In the genomic region with DNA sequence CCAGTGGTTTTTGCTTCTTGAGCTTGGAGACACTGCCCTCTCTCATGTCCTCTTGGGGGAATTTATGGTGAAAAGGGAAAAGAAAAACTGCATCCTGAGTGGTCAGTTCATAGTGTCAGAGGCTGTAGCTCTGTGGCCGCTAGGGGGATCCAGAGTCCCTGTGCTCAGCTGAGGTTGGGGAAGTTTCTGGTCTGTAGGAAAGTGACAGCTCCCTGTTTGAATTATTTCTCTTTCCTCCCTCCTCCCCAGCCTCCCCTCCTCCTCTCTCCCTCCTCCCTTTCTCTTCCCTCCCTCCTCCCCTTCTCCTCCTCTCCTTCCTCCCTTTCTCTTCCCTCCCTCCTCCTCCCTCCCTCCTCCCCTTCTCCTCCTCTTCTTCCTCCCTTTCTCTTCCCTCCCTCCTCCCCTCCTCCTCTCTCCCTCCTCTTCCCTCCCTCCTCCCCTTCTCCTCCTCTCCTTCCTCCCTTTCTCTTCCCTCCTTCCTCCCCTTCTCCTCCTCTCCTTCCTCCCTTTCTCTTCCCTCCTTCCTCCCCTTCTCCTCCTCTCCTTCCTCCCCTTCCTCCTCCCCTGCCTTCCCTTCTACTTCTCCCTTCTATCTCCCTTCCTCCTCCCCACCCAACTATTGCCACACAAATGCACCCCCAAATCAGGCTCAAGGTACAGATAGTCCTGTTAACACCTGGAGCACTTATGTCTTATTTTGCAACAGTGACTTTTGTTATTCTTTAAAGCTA, we compare ENCODE assay signal across 8 cellular contexts.
DNase-seq lines count a peak whose midpoint lies in the region; ATAC-seq, FAIRE-seq and TF ChIP-seq lines count a peak whose summit lies in the region.

No MANE protein-coding gene starts in this region.

- no peaks in the 10 kb centered on the region for H3K9me3 Mint-ChIP-seq in CD8-positive, alpha-beta T cell
- H3K9me3 Mint-ChIP-seq in activated T-helper 2 cell treated with anti-CD3 and anti-CD28 coated beads, Interferon-gamma antibody, Interleukin-2, Interleukin-4, amounts not matched to agents 10 μg/mL and 5 μg/mL and 100 μg/mL, durations not matched to agents 14 hours and 24 hours and 36 hours: no peaks in the 10 kb centered on the region
- H3K9me3 Mint-ChIP-seq in CD8-positive, alpha-beta memory T cell: peaks cover 0 to 2% (median 0%) of the 10 kb centered on the region in 5 donors

- no peaks in the 10 kb centered on the region for H3K36me3 ChIP-seq in CD8-positive, alpha-beta T cell (ENCODE audit: insufficient read depth, low read length)
- no peaks in the 10 kb centered on the region for H3K36me3 ChIP-seq in prostate gland
- no peaks in the 10 kb centered on the region for H3K36me3 ChIP-seq in CD8-positive, alpha-beta memory T cell (ENCODE audit: insufficient read depth, low read length)

- POLR2A ChIA-PET in CD8-positive, alpha-beta T cell (lab: Charles Lee): no interaction called here
- POLR2A ChIA-PET in CD8-positive, alpha-beta memory T cell (lab: Charles Lee): no interaction called here

- peak; percentile 25 for TF ChIP-seq CTCF in CD8-positive, alpha-beta T cell (IDR thresholded peaks at IDR 0.05)
- peak; percentile 25 to 78 (median 64) for TF ChIP-seq CTCF in prostate gland (IDR thresholded peaks at IDR 0.05)

- peak; percentile 54 for FAIRE-seq in HTR-8/SVneo (lab: Jason Lieb, UNC)

- no peak overlapping the region for H3K4me3 ChIP-seq in CD8-positive, alpha-beta T cell (ENCODE audit: low read depth, low read length)
- no peak overlapping the region for H3K4me3 ChIP-seq in prostate gland
- H3K4me3 ChIP-seq in CD8-positive, alpha-beta memory T cell (ENCODE audit: low read length): no peak overlapping the region

- DNase-seq in CD8-positive, alpha-beta T cell: peak in 1 of 7 experiments; percentile 22
- DNase-seq in HTR-8/SVneo (ENCODE audit: insufficient read length, low spot score): peak; percentile 72
- peak; percentile 65 for DNase-seq in NOMO-1 treated with dmso at 0.1 percent for 144 hours (lab: John Stamatoyannopoulos, UW; ENCODE audit: unreplicated experiment)
- DNase-seq in activated T-helper 2 cell treated with anti-CD3 and anti-CD28 coated beads, Interferon-gamma antibody, Interleukin-2, Interleukin-4, amounts not matched to agents 10 μg/mL and 5 μg/mL and 100 μg/mL, durations not matched to agents 14 hours and 24 hours and 36 hours (ENCODE audit: low spot score): peak; percentile 21
- peak; percentile 71 for DNase-seq in Right ventricle myocardium superior
- DNase-seq in prostate gland (ENCODE audit: low spot score): peak; percentile 47
- no peak for DNase-seq in CD8-positive, alpha-beta memory T cell

- no peak for ATAC-seq in CD8-positive, alpha-beta T cell
- ATAC-seq in GM19395 (IDR thresholded peaks at IDR 0.05; ENCODE audit: unreplicated experiment) (peak; percentile 61), Right ventricle myocardium superior (ENCODE audit: poor library complexity) (peak; percentile 89)

- CTCF ChIA-PET in CD8-positive, alpha-beta T cell (lab: Charles Lee): interaction anchor here (0.6 to 1.6 kb wide), 3 partner anchors 17 to 661 kb away, joined by 3 to 4 read pairs (median 3); no protein-coding TSS in a partner anchor
- CTCF ChIA-PET in CD8-positive, alpha-beta memory T cell (lab: Charles Lee): interaction anchor here (0.7 to 1.1 kb wide), 2 partner anchors 10 to 788 kb away, joined by 3 to 4 read pairs; no protein-coding TSS in a partner anchor

- no peaks in the 10 kb centered on the region for H3K27me3 ChIP-seq in CD8-positive, alpha-beta T cell (ENCODE audit: insufficient read depth, low read length)
- no peaks in the 10 kb centered on the region for H3K27me3 ChIP-seq in prostate gland (replicated peaks; ENCODE audit: insufficient read depth)
- H3K27me3 ChIP-seq in CD8-positive, alpha-beta memory T cell (ENCODE audit: insufficient read depth, low read length, poor library complexity, severe bottlenecking): no peaks in the 10 kb centered on the region

- H3K27ac ChIP-seq in CD8-positive, alpha-beta T cell (ENCODE audit: low read depth, low read length): no peak overlapping the region
- no peak overlapping the region for H3K27ac ChIP-seq in prostate gland
- no peak overlapping the region for H3K27ac ChIP-seq in CD8-positive, alpha-beta memory T cell (ENCODE audit: low read depth, low read length)

- no peaks in the 10 kb centered on the region for H3K4me1 Mint-ChIP-seq in CD8-positive, alpha-beta T cell (ENCODE audit: low read depth)
- no peaks in the 10 kb centered on the region for H3K4me1 Mint-ChIP-seq in activated T-helper 2 cell treated with anti-CD3 and anti-CD28 coated beads, Interferon-gamma antibody, Interleukin-2, Interleukin-4, amounts not matched to agents 10 μg/mL and 5 μg/mL and 100 μg/mL, durations not matched to agents 14 hours and 24 hours and 36 hours (ENCODE audit: low read depth)
- no peaks in the 10 kb centered on the region for H3K4me1 Mint-ChIP-seq in CD8-positive, alpha-beta memory T cell

- H3K4me3 Mint-ChIP-seq in CD8-positive, alpha-beta T cell: no peak overlapping the region
- H3K4me3 Mint-ChIP-seq in activated T-helper 2 cell treated with anti-CD3 and anti-CD28 coated beads, Interferon-gamma antibody, Interleukin-2, Interleukin-4, amounts not matched to agents 10 μg/mL and 5 μg/mL and 100 μg/mL, durations not matched to agents 14 hours and 24 hours and 36 hours (ENCODE audit: low read depth): no peak overlapping the region
- no peak overlapping the region for H3K4me3 Mint-ChIP-seq in CD8-positive, alpha-beta memory T cell

- no peaks in the 10 kb centered on the region for H3K9me3 ChIP-seq in CD8-positive, alpha-beta T cell (ENCODE audit: low read length)
- no peaks in the 10 kb centered on the region for H3K9me3 ChIP-seq in prostate gland
- no peaks in the 10 kb centered on the region for H3K9me3 ChIP-seq in CD8-positive, alpha-beta memory T cell (ENCODE audit: low read length)

- no peaks in the 10 kb centered on the region for H3K4me1 ChIP-seq in CD8-positive, alpha-beta T cell (ENCODE audit: insufficient read depth, low read length)
- H3K4me1 ChIP-seq in prostate gland (replicated peaks): no peaks in the 10 kb centered on the region
- no peaks in the 10 kb centered on the region for H3K4me1 ChIP-seq in CD8-positive, alpha-beta memory T cell (ENCODE audit: insufficient read depth, low read length)

- intact Hi-C loops in CD8-positive, alpha-beta T cell (cut with DNase I, micrococcal nuclease): loop anchor here in 1 of 2 experiments (10.0 kb wide), 1 partner anchor 642 kb away; no protein-coding TSS in a partner anchor
- intact Hi-C loops in activated T-helper 2 cell treated with anti-CD3 and anti-CD28 coated beads, Interferon-gamma antibody, Interleukin-2, Interleukin-4, amounts not matched to agents 10 μg/mL and 5 μg/mL and 100 μg/mL, durations not matched to agents 14 hours and 24 hours and 36 hours (cut with micrococcal nuclease): loop anchor here (10.0 kb wide), 2 partner anchors 202 to 642 kb away; a partner anchor contains a TSS
- intact Hi-C loops in Right ventricle myocardium superior (cut with DNase I): loop anchor here (2.0 to 10.0 kb wide), 2 partner anchors 202 to 414 kb away; a partner anchor contains a TSS
- intact Hi-C loops in prostate gland (cut with DNase I): loop anchor here (5.0 kb wide), 1 partner anchor 640 kb away; no protein-coding TSS in a partner anchor

- H3K36me3 Mint-ChIP-seq in CD8-positive, alpha-beta T cell: no peaks in the 10 kb centered on the region
- no peaks in the 10 kb centered on the region for H3K36me3 Mint-ChIP-seq in activated T-helper 2 cell treated with anti-CD3 and anti-CD28 coated beads, Interferon-gamma antibody, Interleukin-2, Interleukin-4, amounts not matched to agents 10 μg/mL and 5 μg/mL and 100 μg/mL, durations not matched to agents 14 hours and 24 hours and 36 hours (ENCODE audit: low read depth)
- no peaks in the 10 kb centered on the region for H3K36me3 Mint-ChIP-seq in CD8-positive, alpha-beta memory T cell

- no peak for TF ChIP-seq POLR2A in prostate gland (IDR thresholded peaks at IDR 0.05)

- 0% methylated on average over 1 of the region's 1 CpG for WGBS in prostate gland

- H3K27ac Mint-ChIP-seq in CD8-positive, alpha-beta T cell: no peak overlapping the region
- H3K27ac Mint-ChIP-seq in activated T-helper 2 cell treated with anti-CD3 and anti-CD28 coated beads, Interferon-gamma antibody, Interleukin-2, Interleukin-4, amounts not matched to agents 10 μg/mL and 5 μg/mL and 100 μg/mL, durations not matched to agents 14 hours and 24 hours and 36 hours: no peak overlapping the region
- no peak overlapping the region for H3K27ac Mint-ChIP-seq in CD8-positive, alpha-beta memory T cell

- peaks cover 41% of the 10 kb centered on the region for H3K27me3 Mint-ChIP-seq in CD8-positive, alpha-beta T cell (ENCODE audit: low read depth)
- H3K27me3 Mint-ChIP-seq in activated T-helper 2 cell treated with anti-CD3 and anti-CD28 coated beads, Interferon-gamma antibody, Interleukin-2, Interleukin-4, amounts not matched to agents 10 μg/mL and 5 μg/mL and 100 μg/mL, durations not matched to agents 14 hours and 24 hours and 36 hours (ENCODE audit: low read depth): peaks cover 10% of the 10 kb centered on the region
- H3K27me3 Mint-ChIP-seq in CD8-positive, alpha-beta memory T cell: peaks cover 12 to 44% of the 10 kb centered on the region in 2 donors

Comparison
In these comparisons a context has a peak if more than half of its experiments do, and no peak if none do; other contexts are left out.
1. DNase-seq: peak in HTR-8/SVneo (single experiment), NOMO-1 treated with dmso at 0.1 percent for 144 hours (single experiment), activated T-helper 2 cell treated with anti-CD3 and anti-CD28 coated beads, Interferon-gamma antibody, Interleukin-2, Interleukin-4, amounts not matched to agents 10 μg/mL and 5 μg/mL and 100 μg/mL, durations not matched to agents 14 hours and 24 hours and 36 hours (single experiment), Right ventricle myocardium superior (single experiment) and prostate gland (single experiment); none in CD8-positive, alpha-beta memory T cell (0 of 5).